16 cellular contexts compared by ENCODE assay signal in genomic region chr22:42275970-42276369, GRCh38. TPM values are rescaled to one million over a fixed set of nuclear protein-coding genes. Genes with fewer than 3 reads are reported as not detected.
DNase-seq lines count a peak whose midpoint lies in the region; ATAC-seq and TF ChIP-seq lines count a peak whose summit lies in the region.
"Had no signal": no experiment of that assay in that cellular context is flagged by ENCODE, and none has a peak within 500 bp of the region (broad histone marks: within the 10 kb centered on the region; RNA-seq: fewer than 3 reads in every experiment).

No MANE protein-coding gene starts in this region.

- H3K4me3 Mint-ChIP-seq in endodermal cell = no peak overlapping the region
- H3K4me3 Mint-ChIP-seq in activated CD4-positive, alpha-beta T cell treated with anti-CD3 and anti-CD28 coated beads, Interleukin-2, amount 10 ng/mL, durations not matched to agents 7 days and 5 days = no peak overlapping the region

- ATAC-seq in HG03342 (IDR thresholded peaks at IDR 0.05; ENCODE audit: unreplicated experiment) = no peak

- 14 to 21% methylated on average over 5 of the region's 5 CpGs for WGBS in endodermal cell (ENCODE audit: insufficient coverage in 1 of 2, insufficient read length in 1 of 2), 2 experiments

- peak overlapping the region; percentile 48 for H3K4me2 ChIP-seq in BLaER1
- H3K4me2 ChIP-seq: PC-9 had no signal

- H3K9me3 ChIP-seq in BLaER1 = no peaks in the 10 kb centered on the region
- no peaks in the 10 kb centered on the region for H3K9me3 ChIP-seq in endodermal cell (ENCODE audit: control insufficient read depth, low read length)
- H3K9me3 ChIP-seq: Caco-2, MG63 had no signal

- no peaks in the 10 kb centered on the region for H3K27me3 ChIP-seq in BLaER1
- H3K27me3 ChIP-seq in endodermal cell (ENCODE audit: control insufficient read depth, insufficient read depth, low read length, poor library complexity, severe bottlenecking) = no peaks in the 10 kb centered on the region
- H3K27me3 ChIP-seq: MG63 had no signal

- CTCF ChIA-PET in RWPE1 (lab: Yijun Ruan, JAX) = no interaction called here
- CTCF ChIA-PET in activated CD4-positive, alpha-beta T cell treated with anti-CD3 and anti-CD28 coated beads, Interleukin-2, amount 10 ng/mL, durations not matched to agents 7 days and 5 days (lab: Charles Lee) = interaction anchor here (1.0 kb wide), 1 partner anchor 35 kb away, joined by 3 read pairs; no protein-coding TSS in a partner anchor

- peak overlapping the region; percentile 88 for H3K27ac Mint-ChIP-seq in endodermal cell
- H3K27ac Mint-ChIP-seq in activated CD4-positive, alpha-beta T cell treated with anti-CD3 and anti-CD28 coated beads, Interleukin-2, amount 10 ng/mL, durations not matched to agents 7 days and 5 days = no peak overlapping the region

- DNase-seq in RWPE1 (ENCODE audit: low spot score) = no peak
- peak; percentile 86 for DNase-seq in endodermal cell
- DNase-seq in mesenteric fat pad (ENCODE audit: low spot score) = peak; percentile 33
- no peak for DNase-seq in dedifferentiated amniotic fluid mesenchymal stem cell (ENCODE audit: extremely low spot score)
- DNase-seq in GF-D8 (lab: John Stamatoyannopoulos, UW) = no peak
- no peak for DNase-seq in activated CD4-positive, alpha-beta T cell treated with anti-CD3 and anti-CD28 coated beads, Interleukin-2, amount 10 ng/mL, durations not matched to agents 7 days and 5 days
- DNase-seq: Caco-2, Karpas-422, MG63, NCI-H1092, NCI-H146, NCI-H2081, NCI-H510A, PC-9 had no signal

- TF ChIP-seq CTCF in RWPE1 (conservative IDR thresholded peaks at IDR 0.05; ENCODE audit: low read depth) (no peak), endodermal cell (conservative IDR thresholded peaks at IDR 0.05) (no peak)

- no peaks in the 10 kb centered on the region for H3K27me3 Mint-ChIP-seq in endodermal cell (ENCODE audit: insufficient read depth)
- H3K27me3 Mint-ChIP-seq in activated CD4-positive, alpha-beta T cell treated with anti-CD3 and anti-CD28 coated beads, Interleukin-2, amount 10 ng/mL, durations not matched to agents 7 days and 5 days = no peaks in the 10 kb centered on the region

- POLR2A ChIA-PET in RWPE1 (lab: Yijun Ruan, JAX; ENCODE audit: low non-redundant PET) = no interaction called here
- POLR2A ChIA-PET in activated CD4-positive, alpha-beta T cell treated with anti-CD3 and anti-CD28 coated beads, Interleukin-2, amount 10 ng/mL, durations not matched to agents 7 days and 5 days (lab: Charles Lee) = no interaction called here

- peaks cover 14% of the 10 kb centered on the region; the same call in 1 of the 2 replicates for H3K36me3 ChIP-seq in BLaER1
- H3K36me3 ChIP-seq in endodermal cell (ENCODE audit: control insufficient read depth, insufficient read depth, low read length) = no peaks in the 10 kb centered on the region
- H3K36me3 ChIP-seq: MG63 had no signal

- H4K20me1 ChIP-seq in BLaER1 = peaks cover 14% of the 10 kb centered on the region

- H3K9me3 Mint-ChIP-seq in endodermal cell = no peaks in the 10 kb centered on the region
- no peaks in the 10 kb centered on the region for H3K9me3 Mint-ChIP-seq in activated CD4-positive, alpha-beta T cell treated with anti-CD3 and anti-CD28 coated beads, Interleukin-2, amount 10 ng/mL, durations not matched to agents 7 days and 5 days

- H3K27ac ChIP-seq in BLaER1 (0 out of 2 replicates have a peak overlapping the region, but pooled peaks have one; percentile 8), RWPE1 (peak overlapping the region; percentile 56), endodermal cell (ENCODE audit: low read depth, low read length) (no peak overlapping the region)
- H3K27ac ChIP-seq: PC-9 had no signal

- H3K9ac ChIP-seq in BLaER1 = peak overlapping the region; percentile 7; the same call in 1 of the 2 replicates
- no peak overlapping the region for H3K9ac ChIP-seq in endodermal cell (ENCODE audit: extremely low read depth, low read length, poor library complexity, severe bottlenecking)

- H3K4me3 ChIP-seq in BLaER1 (no peak overlapping the region), endodermal cell (ENCODE audit: low read length) (no peak overlapping the region)
- H3K4me3 ChIP-seq: MG63, PC-9 had no signal

- peaks cover 55% of the 10 kb centered on the region for H3K4me1 Mint-ChIP-seq in endodermal cell
- H3K4me1 Mint-ChIP-seq in activated CD4-positive, alpha-beta T cell treated with anti-CD3 and anti-CD28 coated beads, Interleukin-2, amount 10 ng/mL, durations not matched to agents 7 days and 5 days = peaks cover 5% of the 10 kb centered on the region

- peaks cover 50% of the 10 kb centered on the region for H3K4me1 ChIP-seq in BLaER1
- peaks cover 27% of the 10 kb centered on the region for H3K4me1 ChIP-seq in endodermal cell (ENCODE audit: control insufficient read depth, insufficient read depth, low read length)

- H3K36me3 Mint-ChIP-seq in endodermal cell (ENCODE audit: low read depth) = peaks cover 14% of the 10 kb centered on the region
- H3K36me3 Mint-ChIP-seq in activated CD4-positive, alpha-beta T cell treated with anti-CD3 and anti-CD28 coated beads, Interleukin-2, amount 10 ng/mL, durations not matched to agents 7 days and 5 days (ENCODE audit: low read depth) = no peaks in the 10 kb centered on the region

RNA-seq across cellular contexts. Expression of gene TCF20, which starts 5.5 kb away (rescaled TPM):
- 100 to 1,000 TPM; 113 to 134 TPM for total RNA-seq in endodermal cell
- 27.9 TPM for polyA plus RNA-seq in endodermal cell (2013, experiment 1 of 2)
- 31.8 TPM for polyA plus RNA-seq in endodermal cell (2013, experiment 2 of 2)
- 25.2 TPM for total RNA-seq in mesenteric fat pad
- total RNA-seq in activated CD4-positive, alpha-beta T cell treated with anti-CD3 and anti-CD28 coated beads, Interleukin-2, amount 10 ng/mL, durations not matched to agents 7 days and 5 days = 10 to 100 TPM; 82.1 to 87.1 TPM

Comparison
In these comparisons a context has a peak if more than half of its experiments do, and no peak if none do; other contexts are left out.
1. DNase-seq: peak in endodermal cell (single experiment) and mesenteric fat pad (single experiment); none in RWPE1 (single experiment), dedifferentiated amniotic fluid mesenchymal stem cell (single experiment), GF-D8 (single experiment) and activated CD4-positive, alpha-beta T cell treated with anti-CD3 and anti-CD28 coated beads, Interleukin-2, amount 10 ng/mL, durations not matched to agents 7 days and 5 days (single experiment).